In genomic region chr17:37019117-37019744, GRCh38 we compare ENCODE assay signal across 22 cellular contexts.
DNase-seq lines count a peak whose midpoint lies in the region; ATAC-seq and TF ChIP-seq lines count a peak whose summit lies in the region.
"Had no signal": no experiment of that assay in that cellular context is flagged by ENCODE, and none has a peak within 500 bp of the region (broad histone marks: within the 10 kb centered on the region; RNA-seq: fewer than 3 reads in every experiment).

No MANE protein-coding gene starts in this region.

- H3K4me3 Mint-ChIP-seq in activated CD8-positive, alpha-beta T cell treated with anti-CD3 and anti-CD28 coated beads for 36 hours: no peak overlapping the region
- H3K4me3 Mint-ChIP-seq: CD4-positive, alpha-beta memory T cell; T-cell had no signal

- no peak overlapping the region for H3K4me2 ChIP-seq in PC-3 (ENCODE audit: low read length)
- H3K4me2 ChIP-seq: A549 had no signal

- H2AFZ ChIP-seq in PC-3 (ENCODE audit: low read length): no peak overlapping the region

- H3K4me1 ChIP-seq in esophagus muscularis mucosa: peaks cover 0 to 5% (median under 1%) of the 10 kb centered on the region in 4 donors
- no peaks in the 10 kb centered on the region for H3K4me1 ChIP-seq in PC-3 (ENCODE audit: insufficient read depth, low read length)
- H3K4me1 ChIP-seq: A549 had no signal

- H4K20me1 ChIP-seq in PC-3 (ENCODE audit: low read length): no peaks in the 10 kb centered on the region

- H3F3A ChIP-seq in PC-3 (ENCODE audit: low read length, unreplicated experiment): no peaks in the 10 kb centered on the region

- no peak for TF ChIP-seq CTCF in esophagus muscularis mucosa (IDR thresholded peaks at IDR 0.05)
- TF ChIP-seq CTCF in PC-3 (conservative IDR thresholded peaks at IDR 0.05; ENCODE audit: low read depth, low read length): no peak
- TF ChIP-seq CTCF in activated CD8-positive, alpha-beta T cell treated with anti-CD3 and anti-CD28 coated beads for 36 hours (IDR thresholded peaks at IDR 0.05): no peak

- CTCF ChIA-PET in PC-3 (lab: Charles Lee): no interaction called here
- CTCF ChIA-PET in activated CD8-positive, alpha-beta T cell treated with anti-CD3 and anti-CD28 coated beads for 36 hours (lab: Charles Lee): interaction anchor here (1.2 to 2.7 kb wide), 2 partner anchors 14 to 28 kb away, joined by 5 to 8 read pairs; no protein-coding TSS in a partner anchor

- peaks cover 14% of the 10 kb centered on the region for H3K36me3 Mint-ChIP-seq in activated CD8-positive, alpha-beta T cell treated with anti-CD3 and anti-CD28 coated beads for 36 hours (ENCODE audit: low read depth)

- H3K27me3 ChIP-seq in esophagus muscularis mucosa (no peaks in the 10 kb centered on the region), PC-3 (ENCODE audit: low read length) (peaks cover 26% of the 10 kb centered on the region)

- H3K27ac ChIP-seq in esophagus muscularis mucosa (replicated peaks in 1 of 4) (no peak overlapping the region), PC-3 (ENCODE audit: low read length) (no peak overlapping the region)
- H3K27ac ChIP-seq: A549 had no signal

- 88% methylated on average over 3 of the region's 3 CpGs for WGBS in esophagus muscularis mucosa

- ATAC-seq in PC-3: no peak
- no peak for ATAC-seq in HG03378 (IDR thresholded peaks at IDR 0.05; ENCODE audit: unreplicated experiment)
- ATAC-seq in activated CD8-positive, alpha-beta T cell treated with anti-CD3 and anti-CD28 coated beads for 36 hours: no peak
- ATAC-seq: A549, HCT116, SK-N-SH treated with all-trans-retinoic acid at 6 μM for 48 hours, T-cell had no signal

- no peaks in the 10 kb centered on the region for H3K9me3 Mint-ChIP-seq in activated CD8-positive, alpha-beta T cell treated with anti-CD3 and anti-CD28 coated beads for 36 hours
- H3K9me3 Mint-ChIP-seq: CD4-positive, alpha-beta memory T cell; T-cell had no signal

- no peak for TF ChIP-seq EP300 in esophagus muscularis mucosa (IDR thresholded peaks at IDR 0.05)

- H3K4me3 ChIP-seq in esophagus muscularis mucosa (no peak overlapping the region), PC-3 (ENCODE audit: low read length) (no peak overlapping the region)
- H3K4me3 ChIP-seq: A549 had no signal

- H3K4me1 Mint-ChIP-seq in activated CD8-positive, alpha-beta T cell treated with anti-CD3 and anti-CD28 coated beads for 36 hours (ENCODE audit: low read depth): peaks cover 4% of the 10 kb centered on the region

- H3K9me2 ChIP-seq in PC-3 (replicated peaks; ENCODE audit: low read length): no peaks in the 10 kb centered on the region

- H3K9me3 ChIP-seq in esophagus muscularis mucosa (no peaks in the 10 kb centered on the region), PC-3 (ENCODE audit: low read length) (no peaks in the 10 kb centered on the region)
- H3K9me3 ChIP-seq: A549 had no signal

- no peak overlapping the region for H3K27ac Mint-ChIP-seq in activated CD8-positive, alpha-beta T cell treated with anti-CD3 and anti-CD28 coated beads for 36 hours
- H3K27ac Mint-ChIP-seq: CD4-positive, alpha-beta memory T cell; T-cell had no signal

- H3K9ac ChIP-seq in PC-3 (ENCODE audit: low read length): no peak overlapping the region

- intact Hi-C loops in esophagus muscularis mucosa (cut with DNase I): no loop called here
- intact Hi-C loops in PC-3 (cut with micrococcal nuclease): no loop called here
- intact Hi-C loops in activated CD8-positive, alpha-beta T cell treated with anti-CD3 and anti-CD28 coated beads for 36 hours (cut with micrococcal nuclease): no loop called here

- POLR2A ChIA-PET in PC-3 (lab: Charles Lee; ENCODE audit: unreplicated experiment): no interaction called here
- POLR2A ChIA-PET in activated CD8-positive, alpha-beta T cell treated with anti-CD3 and anti-CD28 coated beads for 36 hours (lab: Charles Lee): interaction anchor here (0.9 kb wide), 1 partner anchor 27 kb away, joined by 3 read pairs; no protein-coding TSS in a partner anchor

- DNase-seq in COLO829 (ENCODE audit: low spot score) (peak; percentile 52), NCI-H1436 (lab: John Stamatoyannopoulos, UW) (peak; percentile 85), NCI-H526 (lab: John Stamatoyannopoulos, UW) (peak; percentile 60 to 64), esophagus muscularis mucosa (ENCODE audit: extremely low spot score) (peak; percentile 31), C1 segment of cervical spinal cord (lab: John Stamatoyannopoulos, UW) (no peak), PC-3 (no peak)
- no peak for DNase-seq in activated CD8-positive, alpha-beta T cell treated with anti-CD3 and anti-CD28 coated beads for 36 hours
- DNase-seq: Calu3; CD4-positive, alpha-beta memory T cell; GF-D8; MM.1S; NCI-H1092 treated with DMSO at 0.1 percent for 48 hours; NCI-H1694 treated with DMSO at 0.1 percent for 48 hours; NCI-H226; NCI-H524 treated with DMSO at 0.1 percent for 48 hours; NK-92 treated with Interleukin-12 subunit alpha and Interleukin-12 subunit beta, amount 100 ng/mL, for 24 hours; SHP77; T-cell had no signal

- no peaks in the 10 kb centered on the region for H3K79me2 ChIP-seq in PC-3 (ENCODE audit: low read length)

- no peak for TF ChIP-seq POLR2A in esophagus muscularis mucosa (IDR thresholded peaks at IDR 0.05; ENCODE audit: low read depth)

- H3K36me3 ChIP-seq in esophagus muscularis mucosa: peaks cover 0 to 15% (median 2%) of the 10 kb centered on the region in 4 donors
- no peaks in the 10 kb centered on the region for H3K36me3 ChIP-seq in PC-3 (ENCODE audit: low read depth, low read length)

- no peaks in the 10 kb centered on the region for H3K27me3 Mint-ChIP-seq in activated CD8-positive, alpha-beta T cell treated with anti-CD3 and anti-CD28 coated beads for 36 hours
- H3K27me3 Mint-ChIP-seq: CD4-positive, alpha-beta memory T cell; T-cell had no signal

- no TSS peak for BruUV-seq in PC-3 (replicated peaks; lab: Mats Ljungman, UMichigan)

Comparison
In these comparisons a context has a peak if more than half of its experiments do, and no peak if none do; other contexts are left out.
1. DNase-seq: peak in COLO829 (single experiment), NCI-H1436 (single experiment), NCI-H526 (2 of 2) and esophagus muscularis mucosa (single experiment); none in C1 segment of cervical spinal cord (0 of 14), PC-3 (single experiment) and activated CD8-positive, alpha-beta T cell treated with anti-CD3 and anti-CD28 coated beads for 36 hours (single experiment).